ENCODE assay signal across 8 cellular contexts in the genomic region with DNA sequence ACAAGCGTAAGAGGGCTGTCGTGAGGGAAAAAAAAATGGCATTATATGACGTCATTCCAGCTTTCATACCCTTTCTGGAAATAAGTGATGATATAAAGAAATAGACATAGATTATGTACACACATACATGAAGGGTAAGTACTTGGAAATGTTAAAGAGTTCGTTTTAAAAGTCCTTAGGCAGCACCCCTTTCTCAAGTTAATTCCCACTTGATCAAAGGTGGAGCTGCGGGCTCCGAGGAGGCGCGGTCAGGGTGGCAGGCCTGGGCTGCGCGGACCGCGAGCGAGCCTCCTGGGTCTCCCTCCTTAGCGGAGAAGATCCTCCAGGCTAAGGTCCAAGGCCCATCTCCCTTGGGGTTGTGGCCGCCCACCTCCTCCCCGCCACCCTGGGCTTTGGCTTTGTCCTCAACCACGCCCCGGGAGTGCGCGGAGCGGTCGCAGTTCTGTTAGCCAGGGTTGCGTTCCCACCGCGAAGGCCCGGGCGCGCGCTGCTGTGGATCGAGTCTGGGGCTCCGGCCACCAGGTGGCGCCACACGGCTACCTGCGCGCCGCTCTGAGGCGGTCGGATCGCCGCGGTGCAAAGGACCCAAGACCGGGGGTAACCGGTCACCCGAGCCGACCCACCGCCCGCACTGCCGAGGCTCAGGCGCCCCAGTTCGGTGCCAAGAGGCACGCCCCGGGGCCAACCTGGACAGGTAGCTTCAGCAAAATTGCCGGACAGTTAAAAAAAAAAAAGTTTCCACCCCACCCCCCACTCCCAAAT.
DNase-seq lines count a peak whose midpoint lies in the region; ATAC-seq lines count a peak whose summit lies in the region.

No MANE protein-coding gene starts in this region.

- no peaks in the 10 kb centered on the region for H3K9me3 Mint-ChIP-seq in activated CD8-positive, alpha-beta T cell treated with anti-CD3 and anti-CD28 coated beads, Interleukin-2, amount 10 ng/mL, durations not matched to agents 7 days and 5 days (ENCODE audit: insufficient read depth)

- peak; percentile 48 for ATAC-seq in HG03045 (IDR thresholded peaks at IDR 0.05; ENCODE audit: unreplicated experiment)
- peak; percentile 97 for ATAC-seq in activated CD8-positive, alpha-beta T cell treated with anti-CD3 and anti-CD28 coated beads, Interleukin-2, amount 10 ng/mL, durations not matched to agents 7 days and 5 days

- POLR2A ChIA-PET in activated CD8-positive, alpha-beta T cell treated with anti-CD3 and anti-CD28 coated beads, Interleukin-2, amount 10 ng/mL, durations not matched to agents 7 days and 5 days (lab: Charles Lee) = interaction anchor here (0.5 to 2.7 kb wide), 2 partner anchors 215 to 242 kb away, joined by 3 to 8 read pairs; partner anchors contain the start of genes GEMIN6 and SRSF7

- H3K27me3 Mint-ChIP-seq in activated CD8-positive, alpha-beta T cell treated with anti-CD3 and anti-CD28 coated beads, Interleukin-2, amount 10 ng/mL, durations not matched to agents 7 days and 5 days (ENCODE audit: low read depth) = peaks cover 35% of the 10 kb centered on the region

- H3K4me3 Mint-ChIP-seq in activated CD8-positive, alpha-beta T cell treated with anti-CD3 and anti-CD28 coated beads, Interleukin-2, amount 10 ng/mL, durations not matched to agents 7 days and 5 days = peak overlapping the region; percentile 50

- DNase-seq in NCI-H446 (lab: John Stamatoyannopoulos, UW) = peak; percentile 19 to 82
- DNase-seq in NCI-H446 treated with DMSO at 0.1 percent for 48 hours (lab: John Stamatoyannopoulos, UW) = no peak
- peak; percentile 33 to 90 for DNase-seq in NCI-H526 (lab: John Stamatoyannopoulos, UW)
- peak; percentile 83 for DNase-seq in activated CD8-positive, alpha-beta T cell treated with anti-CD3 and anti-CD28 coated beads, Interleukin-2, amount 10 ng/mL, durations not matched to agents 7 days and 5 days
- peak; percentile 61 for DNase-seq in effector CD8-positive, alpha-beta T cell (lab: John Stamatoyannopoulos, UW)
- peak; percentile 96 for DNase-seq in mesenteric fat pad (ENCODE audit: low spot score)
- DNase-seq in stimulated activated CD8-positive, alpha-beta memory T cell treated with anti-CD3 and anti-CD28 coated beads, Interleukin-12 subunit alpha, Interleukin-12 subunit beta, amount 100 ng/mL, for 4 hours (ENCODE audit: low read depth) = peak; percentile 61

- H3K36me3 Mint-ChIP-seq in activated CD8-positive, alpha-beta T cell treated with anti-CD3 and anti-CD28 coated beads, Interleukin-2, amount 10 ng/mL, durations not matched to agents 7 days and 5 days (ENCODE audit: low read depth) = no peaks in the 10 kb centered on the region

- CTCF ChIA-PET in activated CD8-positive, alpha-beta T cell treated with anti-CD3 and anti-CD28 coated beads, Interleukin-2, amount 10 ng/mL, durations not matched to agents 7 days and 5 days (lab: Charles Lee) = interaction anchor here (0.6 to 5.7 kb wide), 22 partner anchors 9 to 482 kb away, joined by 3 to 32 read pairs (median 4); no protein-coding TSS in a partner anchor

- H3K4me1 Mint-ChIP-seq in activated CD8-positive, alpha-beta T cell treated with anti-CD3 and anti-CD28 coated beads, Interleukin-2, amount 10 ng/mL, durations not matched to agents 7 days and 5 days (ENCODE audit: low read depth) = peaks cover 3% of the 10 kb centered on the region

- H3K27ac Mint-ChIP-seq in activated CD8-positive, alpha-beta T cell treated with anti-CD3 and anti-CD28 coated beads, Interleukin-2, amount 10 ng/mL, durations not matched to agents 7 days and 5 days = no peak overlapping the region
